Comparison of ENCODE assay signal across 1 cellular context in the genomic region with DNA sequence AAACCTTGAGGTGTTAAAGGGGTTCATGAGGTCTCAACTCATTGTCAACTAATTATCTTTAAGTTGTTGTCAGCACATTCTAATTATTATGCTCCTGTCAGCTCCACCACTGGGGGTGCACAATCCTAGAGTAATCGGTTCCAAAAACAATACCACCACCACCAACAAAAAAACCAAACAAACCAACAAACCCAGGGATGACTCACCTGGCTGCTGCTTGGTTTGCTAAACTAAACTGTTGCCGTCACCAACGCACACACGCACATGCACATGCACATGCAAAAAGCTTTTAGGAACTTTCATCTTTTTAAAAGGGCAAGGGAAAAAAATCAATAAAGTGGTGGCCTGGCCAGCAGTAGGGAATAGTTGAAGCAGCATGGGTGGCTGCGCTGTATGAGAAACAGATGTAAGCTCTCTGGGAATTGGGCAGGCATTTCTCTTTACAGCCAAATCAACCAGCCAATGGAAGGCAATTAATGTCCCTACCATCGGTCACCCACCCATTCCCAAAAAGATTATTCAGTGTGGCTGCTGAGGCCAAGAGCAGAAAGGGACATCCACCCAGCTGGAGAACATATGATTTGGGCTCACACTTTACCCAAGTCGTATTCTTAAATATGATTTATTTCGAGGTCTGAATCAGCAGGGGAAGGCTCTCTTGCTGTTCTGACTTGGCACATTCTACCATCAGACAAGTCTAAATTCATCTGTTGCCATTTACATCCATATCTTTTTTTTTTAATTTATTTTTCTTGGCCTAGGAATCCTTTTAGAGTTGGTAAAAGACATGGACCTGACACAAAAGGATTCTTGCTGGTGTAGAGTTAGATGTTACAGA.
A peak's percentile ranks its signal among the peaks of the same experiment; 100 is the strongest.
TF ChIP-seq lines count a peak whose summit lies in the region.

No MANE protein-coding gene starts in this region.

TF ChIP-seq in HEK293, 187 proteins besides CTCF, POLR2A, EP300 and RAD21 (continued from another document and continues in another):
- no peak for TF ChIP-seq REST (tag by site-specific recombination; IDR thresholded peaks at IDR 0.05)
- TF ChIP-seq ZSCAN30 (tag by site-specific recombination; IDR thresholded peaks at IDR 0.05), result no peak
- peak; percentile 47; the same call in 1 of the 2 replicates for TF ChIP-seq ZIC2 (tag by site-specific recombination; IDR thresholded peaks at IDR 0.05)
- no peak for TF ChIP-seq ZNF830 (tag by site-specific recombination; IDR thresholded peaks at IDR 0.05; ENCODE audit: low read depth)
- TF ChIP-seq ZNF514 (tag by site-specific recombination; IDR thresholded peaks at IDR 0.05), result no peak
- peak; percentile 60; the same call in 1 of the 2 replicates for TF ChIP-seq ZNF600 (tag by site-specific recombination; IDR thresholded peaks at IDR 0.05)
- TF ChIP-seq OVOL3 (tag by site-specific recombination; IDR thresholded peaks at IDR 0.05), result no peak
- TF ChIP-seq ZNF2 (tag by site-specific recombination; IDR thresholded peaks at IDR 0.05), result no peak
- TF ChIP-seq, protein P1, sequence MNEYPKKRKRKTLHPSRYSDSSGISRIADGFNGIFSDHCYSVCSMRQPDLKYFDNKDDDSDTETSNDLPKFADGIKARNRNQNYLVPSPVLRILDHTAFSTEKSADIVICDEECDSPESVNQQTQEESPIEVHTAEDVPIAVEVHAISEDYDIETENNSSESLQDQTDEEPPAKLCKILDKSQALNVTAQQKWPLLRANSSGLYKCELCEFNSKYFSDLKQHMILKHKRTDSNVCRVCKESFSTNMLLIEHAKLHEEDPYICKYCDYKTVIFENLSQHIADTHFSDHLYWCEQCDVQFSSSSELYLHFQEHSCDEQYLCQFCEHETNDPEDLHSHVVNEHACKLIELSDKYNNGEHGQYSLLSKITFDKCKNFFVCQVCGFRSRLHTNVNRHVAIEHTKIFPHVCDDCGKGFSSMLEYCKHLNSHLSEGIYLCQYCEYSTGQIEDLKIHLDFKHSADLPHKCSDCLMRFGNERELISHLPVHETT (tag by site-specific recombination; IDR thresholded peaks at IDR 0.05), result peak; percentile 60
- TF ChIP-seq, protein P2, sequence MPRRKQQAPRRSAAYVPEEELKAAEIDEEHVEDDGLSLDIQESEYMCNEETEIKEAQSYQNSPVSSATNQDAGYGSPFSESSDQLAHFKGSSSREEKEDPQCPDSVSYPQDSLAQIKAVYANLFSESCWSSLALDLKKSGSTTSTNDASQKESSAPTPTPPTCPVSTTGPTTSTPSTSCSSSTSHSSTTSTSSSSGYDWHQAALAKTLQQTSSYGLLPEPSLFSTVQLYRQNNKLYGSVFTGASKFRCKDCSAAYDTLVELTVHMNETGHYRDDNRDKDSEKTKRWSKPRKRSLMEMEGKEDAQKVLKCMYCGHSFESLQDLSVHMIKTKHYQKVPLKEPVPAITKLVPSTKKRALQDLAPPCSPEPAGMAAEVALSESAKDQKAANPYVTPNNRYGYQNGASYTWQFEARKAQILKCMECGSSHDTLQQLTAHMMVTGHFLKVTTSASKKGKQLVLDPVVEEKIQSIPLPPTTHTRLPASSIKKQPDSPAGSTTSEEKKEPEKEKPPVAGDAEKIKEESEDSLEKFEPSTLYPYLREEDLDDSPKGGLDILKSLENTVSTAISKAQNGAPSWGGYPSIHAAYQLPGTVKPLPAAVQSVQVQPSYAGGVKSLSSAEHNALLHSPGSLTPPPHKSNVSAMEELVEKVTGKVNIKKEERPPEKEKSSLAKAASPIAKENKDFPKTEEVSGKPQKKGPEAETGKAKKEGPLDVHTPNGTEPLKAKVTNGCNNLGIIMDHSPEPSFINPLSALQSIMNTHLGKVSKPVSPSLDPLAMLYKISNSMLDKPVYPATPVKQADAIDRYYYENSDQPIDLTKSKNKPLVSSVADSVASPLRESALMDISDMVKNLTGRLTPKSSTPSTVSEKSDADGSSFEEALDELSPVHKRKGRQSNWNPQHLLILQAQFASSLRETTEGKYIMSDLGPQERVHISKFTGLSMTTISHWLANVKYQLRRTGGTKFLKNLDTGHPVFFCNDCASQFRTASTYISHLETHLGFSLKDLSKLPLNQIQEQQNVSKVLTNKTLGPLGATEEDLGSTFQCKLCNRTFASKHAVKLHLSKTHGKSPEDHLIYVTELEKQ (tag by site-specific recombination; IDR thresholded peaks at IDR 0.05; ENCODE audit: borderline replicate concordance), result peak; percentile 70
- TF ChIP-seq, protein P3, sequence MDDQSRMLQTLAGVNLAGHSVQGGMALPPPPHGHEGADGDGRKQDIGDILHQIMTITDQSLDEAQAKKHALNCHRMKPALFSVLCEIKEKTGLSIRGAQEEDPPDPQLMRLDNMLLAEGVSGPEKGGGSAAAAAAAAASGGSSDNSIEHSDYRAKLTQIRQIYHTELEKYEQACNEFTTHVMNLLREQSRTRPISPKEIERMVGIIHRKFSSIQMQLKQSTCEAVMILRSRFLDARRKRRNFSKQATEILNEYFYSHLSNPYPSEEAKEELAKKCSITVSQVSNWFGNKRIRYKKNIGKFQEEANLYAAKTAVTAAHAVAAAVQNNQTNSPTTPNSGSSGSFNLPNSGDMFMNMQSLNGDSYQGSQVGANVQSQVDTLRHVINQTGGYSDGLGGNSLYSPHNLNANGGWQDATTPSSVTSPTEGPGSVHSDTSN (CRISPR knock-in tag; IDR thresholded peaks at IDR 0.05), result no peak
- no peak for TF ChIP-seq ZBTB11 (tag by site-specific recombination; conservative IDR thresholded peaks at IDR 0.05; ENCODE audit: low read depth)
- no peak for TF ChIP-seq ZNF561 (tag by site-specific recombination; IDR thresholded peaks at IDR 0.05; ENCODE audit: borderline replicate concordance)
- peak; percentile 42; the same call in 1 of the 2 replicates for TF ChIP-seq ZBTB17 (tag by site-specific recombination; IDR thresholded peaks at IDR 0.05)
- TF ChIP-seq ZNF585B (tag by site-specific recombination; IDR thresholded peaks at IDR 0.05), result no peak
- peak; percentile 99 for TF ChIP-seq ZFP69B (tag by site-specific recombination; IDR thresholded peaks at IDR 0.05)
- peak; percentile 53; the same call in 1 of the 2 replicates for TF ChIP-seq TRIM28 (IDR thresholded peaks at IDR 0.05; ENCODE audit: borderline replicate concordance, low read length)
- peak; percentile 26; the same call in 1 of the 2 replicates for TF ChIP-seq PRDM1 (tag by site-specific recombination; IDR thresholded peaks at IDR 0.05)
- TF ChIP-seq ZNF768 (tag by site-specific recombination; IDR thresholded peaks at IDR 0.05), result no peak
- TF ChIP-seq ZNF133 (tag by site-specific recombination; IDR thresholded peaks at IDR 0.05), result no peak
- no peak for TF ChIP-seq ZBTB7A (tag by site-specific recombination; IDR thresholded peaks at IDR 0.05; ENCODE audit: low read depth)
- TF ChIP-seq ZNF433 (tag by site-specific recombination; IDR thresholded peaks at IDR 0.05; ENCODE audit: low read depth), result no peak
- TF ChIP-seq, protein P4, sequence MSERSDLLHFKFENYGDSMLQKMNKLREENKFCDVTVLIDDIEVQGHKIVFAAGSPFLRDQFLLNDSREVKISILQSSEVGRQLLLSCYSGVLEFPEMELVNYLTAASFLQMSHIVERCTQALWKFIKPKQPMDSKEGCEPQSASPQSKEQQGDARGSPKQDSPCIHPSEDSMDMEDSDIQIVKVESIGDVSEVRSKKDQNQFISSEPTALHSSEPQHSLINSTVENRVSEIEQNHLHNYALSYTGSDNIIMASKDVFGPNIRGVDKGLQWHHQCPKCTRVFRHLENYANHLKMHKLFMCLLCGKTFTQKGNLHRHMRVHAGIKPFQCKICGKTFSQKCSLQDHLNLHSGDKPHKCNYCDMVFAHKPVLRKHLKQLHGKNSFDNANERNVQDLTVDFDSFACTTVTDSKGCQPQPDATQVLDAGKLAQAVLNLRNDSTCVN (tag by site-specific recombination; optimal IDR thresholded peaks at IDR 0.05), result peak; percentile 15
- TF ChIP-seq YY1 (tag by site-specific recombination; IDR thresholded peaks at IDR 0.05), result no peak
- TF ChIP-seq ZNF792 (tag by site-specific recombination; IDR thresholded peaks at IDR 0.05), result 0 out of 2 replicates have a peak, but pooled peaks have one; percentile 19
- TF ChIP-seq ZNF548 (tag by site-specific recombination; IDR thresholded peaks at IDR 0.05), result no peak
- TF ChIP-seq ZNF175 (tag by site-specific recombination; IDR thresholded peaks at IDR 0.05), result no peak
- no peak for TF ChIP-seq GLI4 (tag by site-specific recombination; IDR thresholded peaks at IDR 0.05)
- 0 out of 2 replicates have a peak, but pooled peaks have one; percentile 20 for TF ChIP-seq MZF1 (tag by site-specific recombination; IDR thresholded peaks at IDR 0.05; ENCODE audit: borderline replicate concordance)
- TF ChIP-seq HOXD13 (CRISPR knock-in tag; IDR thresholded peaks at IDR 0.05; ENCODE audit: borderline replicate concordance), result no peak
- TF ChIP-seq ZNF48 (tag by site-specific recombination; IDR thresholded peaks at IDR 0.05), result no peak
- no peak for TF ChIP-seq ZNF747 (tag by site-specific recombination; IDR thresholded peaks at IDR 0.05)
- TF ChIP-seq SP3 (tag by site-specific recombination; IDR thresholded peaks at IDR 0.05), result 0 out of 2 replicates have a peak, but pooled peaks have one; percentile 18
- TF ChIP-seq ZNF19 (tag by site-specific recombination; IDR thresholded peaks at IDR 0.05; ENCODE audit: low read depth), result no peak
- no peak for TF ChIP-seq GLIS2 (tag by site-specific recombination; IDR thresholded peaks at IDR 0.05)
- TF ChIP-seq ZNF530 (tag by site-specific recombination; IDR thresholded peaks at IDR 0.05; ENCODE audit: low read depth), result no peak
- peak; percentile 50; the same call in 1 of the 2 replicates for TF ChIP-seq ATF2 (tag by site-specific recombination; IDR thresholded peaks at IDR 0.05; ENCODE audit: low read depth)
- TF ChIP-seq KLF8 (tag by site-specific recombination; IDR thresholded peaks at IDR 0.05), result peak; percentile 48; the same call in 1 of the 2 replicates
- TF ChIP-seq ZBTB48 (tag by site-specific recombination; IDR thresholded peaks at IDR 0.05), result no peak
- TF ChIP-seq ZNF624 (tag by site-specific recombination; IDR thresholded peaks at IDR 0.05), result no peak
- no peak for TF ChIP-seq ZNF426 (tag by site-specific recombination; IDR thresholded peaks at IDR 0.05)
- no peak for TF ChIP-seq ZNF423 (tag by site-specific recombination; IDR thresholded peaks at IDR 0.05)
- TF ChIP-seq ZNF157 (tag by site-specific recombination; IDR thresholded peaks at IDR 0.05), result no peak
- peak; percentile 69 for TF ChIP-seq ZNF335 (tag by site-specific recombination; conservative IDR thresholded peaks at IDR 0.05)
- no peak for TF ChIP-seq ZNF112 (tag by site-specific recombination; IDR thresholded peaks at IDR 0.05)
- no peak for TF ChIP-seq ZNF174 (tag by site-specific recombination; IDR thresholded peaks at IDR 0.05)
- TF ChIP-seq ZNF274 (IDR thresholded peaks at IDR 0.05; ENCODE audit: low read length), result no peak
- TF ChIP-seq ZNF274 (tag by site-specific recombination; IDR thresholded peaks at IDR 0.05; ENCODE audit: borderline replicate concordance), result no peak
- TF ChIP-seq ZNF777 (tag by site-specific recombination; IDR thresholded peaks at IDR 0.05; ENCODE audit: borderline replicate concordance), result no peak
